Comparison of ENCODE assay signal across 8 cellular contexts in the genomic region with DNA sequence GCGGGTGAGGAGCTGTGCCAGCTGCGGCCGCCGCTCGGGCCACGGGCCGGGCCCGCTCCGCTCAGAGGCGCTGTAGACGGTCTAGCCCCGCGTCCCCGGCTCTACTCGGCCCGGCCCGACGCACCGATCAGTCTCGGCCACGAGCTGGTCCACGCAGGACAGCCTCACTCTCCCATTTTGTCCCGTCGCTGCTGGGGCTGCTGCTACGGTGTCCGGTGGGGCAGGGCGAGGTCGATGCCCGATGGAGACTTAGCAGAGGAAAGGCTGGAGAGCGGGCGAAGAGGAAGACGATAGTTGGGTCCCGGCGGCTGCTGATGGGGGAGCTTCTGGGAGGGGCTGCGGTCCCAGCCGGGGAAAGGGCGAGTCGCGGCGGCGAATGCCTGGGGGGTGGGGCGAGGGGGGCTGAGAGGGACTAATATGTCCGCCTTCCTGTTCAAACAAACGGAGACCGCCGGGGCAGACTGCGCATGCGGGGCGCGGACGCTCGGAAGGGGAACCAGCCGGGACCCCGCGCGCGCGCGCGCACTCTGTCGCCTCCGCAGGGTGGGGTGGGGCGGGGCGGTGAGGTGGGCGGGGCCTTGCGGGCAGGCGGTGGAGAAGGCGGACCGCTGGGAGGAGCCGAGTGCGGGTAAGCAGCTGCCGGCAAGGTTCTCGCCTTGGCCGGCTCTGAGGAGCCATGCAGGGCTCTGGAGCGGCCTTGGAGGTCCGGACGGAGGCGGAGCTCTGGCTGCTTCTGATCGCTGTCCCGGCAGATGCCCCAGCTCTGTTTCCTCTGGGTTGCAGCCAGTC. TPM values are rescaled to one million over a fixed set of nuclear protein-coding genes. Genes with fewer than 3 reads are reported as not detected.
DNase-seq lines count a peak whose midpoint lies in the region; ATAC-seq and TF ChIP-seq lines count a peak whose summit lies in the region.

A gene (minus strand): TSS at position 463 of the 789 bp plus-strand sequence. CDS start 903 bp downstream, outside the sequence.

- peak within 1 kb of the TSS; percentile 82 for H3K9ac ChIP-seq in OCI-LY1 (ENCODE audit: low read length)

- H3K4me2 ChIP-seq in OCI-LY1 (ENCODE audit: low read length), result peak within 1 kb of the TSS; percentile 84

- H3K9me3 ChIP-seq in OCI-LY1 (ENCODE audit: low read length), result no peaks in the 10 kb centered on the region
- H3K9me3 ChIP-seq in mesodermal cell (ENCODE audit: control insufficient read depth, low read length), result no peaks in the 10 kb centered on the region

- peak; percentile 93 for ATAC-seq in GM21526 (IDR thresholded peaks at IDR 0.05; ENCODE audit: low FRiP score, unreplicated experiment)

- H3K4me3 ChIP-seq in OCI-LY1 (ENCODE audit: low read depth, low read length, poor library complexity, severe bottlenecking) (peak within 1 kb of the TSS; percentile 79), mesodermal cell (ENCODE audit: extremely low read depth, insufficient read depth, low read length, poor library complexity, severe bottlenecking) (peak within 1 kb of the TSS; percentile 90)

- peak within 1 kb of the TSS; percentile 92; the same call in 1 of the 2 replicates for H2AFZ ChIP-seq in OCI-LY1 (ENCODE audit: low read length)

- no peak for TF ChIP-seq CTCF in OCI-LY1 (IDR thresholded peaks at IDR 0.05; ENCODE audit: low read length)

- peaks cover 42% of the 10 kb centered on the region for H3K79me2 ChIP-seq in OCI-LY1 (ENCODE audit: insufficient read depth, low read length)

- H3K4me1 ChIP-seq in OCI-LY1 (ENCODE audit: insufficient read depth, low read length, severe bottlenecking) (peaks cover 39% of the 10 kb centered on the region), mesodermal cell (ENCODE audit: control insufficient read depth, insufficient read depth, low read length, poor library complexity, severe bottlenecking) (no peaks in the 10 kb centered on the region)

- in situ Hi-C loops in endometrial microvascular endothelial cells (cut with HindIII; ENCODE audit: inconsistent ontology term, low pct_unique_long_range_greater_than_20kb, low sequenced_read_pairs), result no loop called here

- H3K9me2 ChIP-seq in OCI-LY1 (ENCODE audit: low read depth, low read length), result no peaks in the 10 kb centered on the region

- H3K27ac ChIP-seq in OCI-LY1 (ENCODE audit: low read depth, low read length, poor library complexity, severe bottlenecking) (peak within 1 kb of the TSS; percentile 80), mesodermal cell (ENCODE audit: low read depth, low read length, severe bottlenecking) (peak within 1 kb of the TSS; percentile 88)

- 0 out of 2 replicates have a peak, but pooled peaks cover 2% of the 10 kb centered on the region for H4K20me1 ChIP-seq in OCI-LY1 (ENCODE audit: insufficient read depth, low read length)

- no peaks in the 10 kb centered on the region for H3K27me3 ChIP-seq in OCI-LY1 (ENCODE audit: insufficient read depth, low read length)

- 0% methylated on average over 40 to 71 of the region's 80 CpGs for WGBS in mesodermal cell (ENCODE audit: insufficient coverage in 2 of 2), 2 experiments

- H3K36me3 ChIP-seq in OCI-LY1 (ENCODE audit: insufficient read depth, low read length) (no peaks in the 10 kb centered on the region), mesodermal cell (ENCODE audit: control insufficient read depth, insufficient read depth, low read length) (no peaks in the 10 kb centered on the region)

- DNase-seq in DMS 273 (lab: John Stamatoyannopoulos, UW; ENCODE audit: unreplicated experiment) (peak; percentile 97), HuH-7 (ENCODE audit: low spot score) (peak; percentile 96)
- peak; percentile 99 for DNase-seq in activated CD8-positive, alpha-beta memory T cell treated with anti-CD3 and anti-CD28 coated beads, Interleukin-2, amount 50 U/mL, for 4 hours
- DNase-seq in stimulated activated CD8-positive, alpha-beta memory T cell treated with anti-CD3 and anti-CD28 coated beads, Interleukin-15, amount 100 ng/mL, for 24 hours (ENCODE audit: low read depth), result peak; percentile 99

- no peaks in the 10 kb centered on the region for H3F3A ChIP-seq in OCI-LY1 (ENCODE audit: insufficient read depth, low read length)

RNA-seq across cellular contexts. Expression of the gene that starts here (rescaled TPM):
- total RNA-seq in endometrial microvascular endothelial cells (ENCODE audit: inconsistent ontology term), result 17.6 TPM
- polyA plus RNA-seq in mesodermal cell (2013, experiment 1 of 2), result 36.6 TPM
- polyA plus RNA-seq in mesodermal cell (2013, experiment 2 of 2), result 45.9 TPM

Comparison
In these comparisons a context has a peak if more than half of its experiments do, and no peak if none do; other contexts are left out.
1. Peak in every context shown above with its lines: DNase-seq, ATAC-seq, H3K4me3 ChIP-seq and H3K27ac ChIP-seq.